Comparison of ENCODE assay signal across 8 cellular contexts in genomic region chr1:58584082-58584895, GRCh38. TPM values are rescaled to one million over a fixed set of nuclear protein-coding genes. Genes with fewer than 3 reads are reported as not detected.
DNase-seq lines count a peak whose midpoint lies in the region; ATAC-seq and TF ChIP-seq lines count a peak whose summit lies in the region.

No MANE protein-coding gene starts in this region.

- peaks cover 22 to 31% (median 27%) of the 10 kb centered on the region in 4 donors for H3K4me1 ChIP-seq in upper lobe of left lung

- ATAC-seq in activated CD8-positive, alpha-beta memory T cell treated with anti-CD3 and anti-CD28 coated beads, Interleukin-2, amount 10 ng/mL, durations not matched to agents 7 days and 5 days, result peak; percentile 51
- peak; percentile 71 for ATAC-seq in HG03460 (IDR thresholded peaks at IDR 0.05; ENCODE audit: unreplicated experiment)
- peak; percentile 86 to 89 for ATAC-seq in activated T-cell treated with anti-CD3 and anti-CD28 coated beads, Interleukin-2, amount 50 U/mL, for 72 hours (replicated peaks in 1 of 2)
- peak; percentile 91 to 92 for ATAC-seq in upper lobe of left lung (ENCODE audit: low FRiP score in 2 of 2)

- H3K36me3 Mint-ChIP-seq in activated CD8-positive, alpha-beta memory T cell treated with anti-CD3 and anti-CD28 coated beads, Interleukin-2, amount 10 ng/mL, durations not matched to agents 7 days and 5 days, result no peaks in the 10 kb centered on the region
- H3K36me3 Mint-ChIP-seq in activated T-cell treated with anti-CD3 and anti-CD28 coated beads, Interleukin-2, amount 50 U/mL, for 72 hours (ENCODE audit: insufficient read depth in 2 of 2), result peaks cover 0 to 2% of the 10 kb centered on the region in 2 donors
- no peaks in the 10 kb centered on the region for H3K36me3 Mint-ChIP-seq in activated CD4-positive, alpha-beta T cell treated with anti-CD3 and anti-CD28 coated beads, Interleukin-2, amount 10 ng/mL, durations not matched to agents 7 days and 5 days (ENCODE audit: low read depth)

- no peak for TF ChIP-seq POLR2A in upper lobe of left lung (IDR thresholded peaks at IDR 0.05)

- H3K27ac Mint-ChIP-seq in activated CD8-positive, alpha-beta memory T cell treated with anti-CD3 and anti-CD28 coated beads, Interleukin-2, amount 10 ng/mL, durations not matched to agents 7 days and 5 days, result no peak overlapping the region
- peak overlapping the region; percentile 9 for H3K27ac Mint-ChIP-seq in activated T-cell treated with anti-CD3 and anti-CD28 coated beads, Interleukin-2, amount 50 U/mL, for 72 hours
- H3K27ac Mint-ChIP-seq in activated CD4-positive, alpha-beta T cell treated with anti-CD3 and anti-CD28 coated beads, Interleukin-2, amount 10 ng/mL, durations not matched to agents 7 days and 5 days, result no peak overlapping the region

- H3K4me3 ChIP-seq in kidney epithelial cell (ENCODE audit: low read depth, low read length) (no peak overlapping the region), upper lobe of left lung (no peak overlapping the region)

- POLR2A ChIA-PET in activated CD4-positive, alpha-beta T cell treated with anti-CD3 and anti-CD28 coated beads, Interleukin-2, amount 10 ng/mL, durations not matched to agents 7 days and 5 days (lab: Charles Lee), result no interaction called here

- WGBS in upper lobe of left lung, 2 donors, result 10 to 21% methylated on average over 7 to 8 of the region's 8 CpGs

- H3K27me3 ChIP-seq in kidney epithelial cell (ENCODE audit: control insufficient read depth, insufficient read depth, low read length), result no peaks in the 10 kb centered on the region
- no peaks in the 10 kb centered on the region for H3K27me3 ChIP-seq in upper lobe of left lung

- H3K36me3 ChIP-seq in kidney epithelial cell (ENCODE audit: control insufficient read depth, insufficient read depth, low read length) (no peaks in the 10 kb centered on the region), upper lobe of left lung (no peaks in the 10 kb centered on the region)

- no peak for DNase-seq in activated CD8-positive, alpha-beta memory T cell treated with anti-CD3 and anti-CD28 coated beads, Interleukin-2, amount 10 ng/mL, durations not matched to agents 7 days and 5 days
- DNase-seq in activated CD8-positive, alpha-beta memory T cell treated with anti-CD3 and anti-CD28 coated beads, Interleukin-2, amount 50 U/mL, for 48 hours, result no peak
- DNase-seq in activated T-cell treated with anti-CD3 and anti-CD28 coated beads, Interleukin-2, amount 50 U/mL, for 72 hours, result peak; percentile 23 to 31
- DNase-seq in kidney epithelial cell (ENCODE audit: low read depth), result peak; percentile 94
- DNase-seq in upper lobe of left lung, result peak in 1 of 2 donors; percentile 88
- DNase-seq in iPS-NIHi11 (ENCODE audit: low spot score), result no peak
- no peak for DNase-seq in activated CD4-positive, alpha-beta T cell treated with anti-CD3 and anti-CD28 coated beads, Interleukin-2, amount 10 ng/mL, durations not matched to agents 7 days and 5 days

- no peak for TF ChIP-seq CTCF in kidney epithelial cell (IDR thresholded peaks at IDR 0.05; ENCODE audit: insufficient read depth, low read length, poor library complexity, severe bottlenecking)
- TF ChIP-seq CTCF in upper lobe of left lung (IDR thresholded peaks at IDR 0.05), result no peak

- H3K27me3 Mint-ChIP-seq in activated CD8-positive, alpha-beta memory T cell treated with anti-CD3 and anti-CD28 coated beads, Interleukin-2, amount 10 ng/mL, durations not matched to agents 7 days and 5 days, result peaks cover 57% of the 10 kb centered on the region
- H3K27me3 Mint-ChIP-seq in activated T-cell treated with anti-CD3 and anti-CD28 coated beads, Interleukin-2, amount 50 U/mL, for 72 hours (ENCODE audit: low read depth), result peaks cover 69% of the 10 kb centered on the region
- H3K27me3 Mint-ChIP-seq in activated CD4-positive, alpha-beta T cell treated with anti-CD3 and anti-CD28 coated beads, Interleukin-2, amount 10 ng/mL, durations not matched to agents 7 days and 5 days, result peaks cover 60% of the 10 kb centered on the region

- peaks cover 15% of the 10 kb centered on the region for H3K4me1 Mint-ChIP-seq in activated CD8-positive, alpha-beta memory T cell treated with anti-CD3 and anti-CD28 coated beads, Interleukin-2, amount 10 ng/mL, durations not matched to agents 7 days and 5 days
- peaks cover 25% of the 10 kb centered on the region for H3K4me1 Mint-ChIP-seq in activated T-cell treated with anti-CD3 and anti-CD28 coated beads, Interleukin-2, amount 50 U/mL, for 72 hours (ENCODE audit: low read depth)
- peaks cover 18% of the 10 kb centered on the region for H3K4me1 Mint-ChIP-seq in activated CD4-positive, alpha-beta T cell treated with anti-CD3 and anti-CD28 coated beads, Interleukin-2, amount 10 ng/mL, durations not matched to agents 7 days and 5 days

- no peak overlapping the region for H3K4me3 Mint-ChIP-seq in activated CD8-positive, alpha-beta memory T cell treated with anti-CD3 and anti-CD28 coated beads, Interleukin-2, amount 10 ng/mL, durations not matched to agents 7 days and 5 days
- H3K4me3 Mint-ChIP-seq in activated T-cell treated with anti-CD3 and anti-CD28 coated beads, Interleukin-2, amount 50 U/mL, for 72 hours, result peak overlapping the region; percentile 41
- H3K4me3 Mint-ChIP-seq in activated CD4-positive, alpha-beta T cell treated with anti-CD3 and anti-CD28 coated beads, Interleukin-2, amount 10 ng/mL, durations not matched to agents 7 days and 5 days, result no peak overlapping the region

- CTCF ChIA-PET in activated CD8-positive, alpha-beta memory T cell treated with anti-CD3 and anti-CD28 coated beads, Interleukin-2, amount 10 ng/mL, durations not matched to agents 7 days and 5 days (lab: Charles Lee), result no interaction called here
- CTCF ChIA-PET in activated CD4-positive, alpha-beta T cell treated with anti-CD3 and anti-CD28 coated beads, Interleukin-2, amount 10 ng/mL, durations not matched to agents 7 days and 5 days (lab: Charles Lee), result interaction anchor here (1.2 kb wide), 1 partner anchor 15 kb away, joined by 3 read pairs; no protein-coding TSS in a partner anchor

- peak overlapping the region; percentile 74 to 86 (median 82) for H3K27ac ChIP-seq in upper lobe of left lung

- no peaks in the 10 kb centered on the region for H3K9me3 ChIP-seq in upper lobe of left lung

- peak in 1 of 4 donors; percentile 71 for TF ChIP-seq EP300 in upper lobe of left lung (IDR thresholded peaks at IDR 0.05)

- H3K9me3 Mint-ChIP-seq in activated CD8-positive, alpha-beta memory T cell treated with anti-CD3 and anti-CD28 coated beads, Interleukin-2, amount 10 ng/mL, durations not matched to agents 7 days and 5 days (ENCODE audit: low read depth), result no peaks in the 10 kb centered on the region
- no peaks in the 10 kb centered on the region for H3K9me3 Mint-ChIP-seq in activated T-cell treated with anti-CD3 and anti-CD28 coated beads, Interleukin-2, amount 50 U/mL, for 72 hours
- H3K9me3 Mint-ChIP-seq in activated CD4-positive, alpha-beta T cell treated with anti-CD3 and anti-CD28 coated beads, Interleukin-2, amount 10 ng/mL, durations not matched to agents 7 days and 5 days, result no peaks in the 10 kb centered on the region

RNA-seq across cellular contexts. Expression of gene TACSTD2, which starts 7.2 kb away (rescaled TPM):
- total RNA-seq in activated CD8-positive, alpha-beta memory T cell treated with anti-CD3 and anti-CD28 coated beads, Interleukin-2, amount 10 ng/mL, durations not matched to agents 7 days and 5 days, result not detected
- total RNA-seq in activated T-cell treated with anti-CD3 and anti-CD28 coated beads, Interleukin-2, amount 50 U/mL, for 72 hours, result under 1 TPM in 1 of 2 donors, not detected in 1; 0.21 TPM
- total RNA-seq in kidney epithelial cell, result 169 and 183 TPM in 2 replicates
- total RNA-seq in upper lobe of left lung, result 100 to 1,000 TPM in 5 of 6 donors, 10 to 100 TPM in 1; 41.9 to 387 (median 161) TPM
- total RNA-seq in activated CD4-positive, alpha-beta T cell treated with anti-CD3 and anti-CD28 coated beads, Interleukin-2, amount 10 ng/mL, durations not matched to agents 7 days and 5 days, result not detected

RNA-seq across cellular contexts. Expression of gene OMA1, which starts 37.8 kb away (rescaled TPM):
- 10 to 100 TPM; 24.9 to 26.0 TPM for total RNA-seq in activated CD8-positive, alpha-beta memory T cell treated with anti-CD3 and anti-CD28 coated beads, Interleukin-2, amount 10 ng/mL, durations not matched to agents 7 days and 5 days
- 10 to 100 TPM; 12.2 TPM for total RNA-seq in activated T-cell treated with anti-CD3 and anti-CD28 coated beads, Interleukin-2, amount 50 U/mL, for 72 hours
- total RNA-seq in kidney epithelial cell, result 10.1 and 10.2 TPM in 2 replicates
- 10 to 100 TPM in 5 of 6 donors, 1 to 10 TPM in 1; 4.7 to 35.9 (median 20.7) TPM for total RNA-seq in upper lobe of left lung
- 10 to 100 TPM; 19.1 to 23.5 TPM for total RNA-seq in activated CD4-positive, alpha-beta T cell treated with anti-CD3 and anti-CD28 coated beads, Interleukin-2, amount 10 ng/mL, durations not matched to agents 7 days and 5 days

Comparison
In these comparisons a context has a peak if more than half of its experiments do, and no peak if none do; other contexts are left out.
1. DNase-seq: peak in activated T-cell treated with anti-CD3 and anti-CD28 coated beads, Interleukin-2, amount 50 U/mL, for 72 hours (2 of 2) and kidney epithelial cell (single experiment); none in activated CD8-positive, alpha-beta memory T cell treated with anti-CD3 and anti-CD28 coated beads, Interleukin-2, amount 10 ng/mL, durations not matched to agents 7 days and 5 days (single experiment), activated CD8-positive, alpha-beta memory T cell treated with anti-CD3 and anti-CD28 coated beads, Interleukin-2, amount 50 U/mL, for 48 hours (single experiment), iPS-NIHi11 (single experiment) and activated CD4-positive, alpha-beta T cell treated with anti-CD3 and anti-CD28 coated beads, Interleukin-2, amount 10 ng/mL, durations not matched to agents 7 days and 5 days (single experiment).
2. H3K4me3 Mint-ChIP-seq: peak in activated T-cell treated with anti-CD3 and anti-CD28 coated beads, Interleukin-2, amount 50 U/mL, for 72 hours (2 of 2); none in activated CD8-positive, alpha-beta memory T cell treated with anti-CD3 and anti-CD28 coated beads, Interleukin-2, amount 10 ng/mL, durations not matched to agents 7 days and 5 days (single experiment) and activated CD4-positive, alpha-beta T cell treated with anti-CD3 and anti-CD28 coated beads, Interleukin-2, amount 10 ng/mL, durations not matched to agents 7 days and 5 days (single experiment).
3. RNA of gene TACSTD2, which starts 7.2 kb away (total RNA-seq): 41.9 to 387 TPM in upper lobe of left lung and 169 to 183 TPM in kidney epithelial cell; 0.21 TPM in activated T-cell treated with anti-CD3 and anti-CD28 coated beads, Interleukin-2, amount 50 U/mL, for 72 hours, not detected in activated CD8-positive, alpha-beta memory T cell treated with anti-CD3 and anti-CD28 coated beads, Interleukin-2, amount 10 ng/mL, durations not matched to agents 7 days and 5 days and not detected in activated CD4-positive, alpha-beta T cell treated with anti-CD3 and anti-CD28 coated beads, Interleukin-2, amount 10 ng/mL, durations not matched to agents 7 days and 5 days; every median in the first group is over 10 times any median in the second.
4. Peak in every context shown above with its lines, with median percentiles within 50 percentile points of each other: ATAC-seq.